Comparison of ENCODE assay signal across 18 cellular contexts in genomic region chr1:112308716-112309115, GRCh38.
"Had no signal": no experiment of that assay in that cellular context is flagged by ENCODE, and none has a peak within 500 bp of the region (broad histone marks: within the 10 kb centered on the region; RNA-seq: fewer than 3 reads in every experiment).

No MANE protein-coding gene starts in this region.

- H3K36me3 ChIP-seq: MG63 had no signal

- ATAC-seq: HepG2, Panc1, PC-3 had no signal

- DNase-seq: IMR-90, Karpas-422, KG1, MG63, NCI-H1092, NCI-H1417 treated with DMSO at 0.1 percent for 48 hours, NCI-H146, NCI-H1694 treated with DMSO at 0.1 percent for 48 hours, NCI-H1930, NCI-H2081, NCI-H2107, NCI-H2227 treated with DMSO at 0.1 percent for 48 hours, NCI-H526, PC-3, SHP77 had no signal

- H3K27ac ChIP-seq: RWPE1 had no signal

- H3K9me3 ChIP-seq: MG63 had no signal

- H3K4me3 ChIP-seq: MG63 had no signal
